16 cellular contexts compared by ENCODE assay signal in genomic region chr2:1781291-1782080, GRCh38. TPM values are rescaled to one million over a fixed set of nuclear protein-coding genes. Genes with fewer than 3 reads are reported as not detected.
DNase-seq lines count a peak whose midpoint lies in the region; ATAC-seq and TF ChIP-seq lines count a peak whose summit lies in the region.
"Had no signal": no experiment of that assay in that cellular context is flagged by ENCODE, and none has a peak within 500 bp of the region (broad histone marks: within the 10 kb centered on the region; RNA-seq: fewer than 3 reads in every experiment).

No MANE protein-coding gene starts in this region.

- no peak overlapping the region for H3K4me2 ChIP-seq in trophoblast cell (ENCODE audit: low read length)

- no peaks in the 10 kb centered on the region for H3K27me3 ChIP-seq in CD8-positive, alpha-beta T cell (ENCODE audit: insufficient read depth, low read length)
- H3K27me3 ChIP-seq in trophoblast cell (ENCODE audit: insufficient read depth, low read length): no peaks in the 10 kb centered on the region
- peaks cover 0 to 6% (median 0%) of the 10 kb centered on the region in 4 donors for H3K27me3 ChIP-seq in esophagus muscularis mucosa
- H3K27me3 ChIP-seq: ovary had no signal

- no peak overlapping the region for H3K18ac ChIP-seq in trophoblast cell (ENCODE audit: low read length)

- no peak overlapping the region for H2BK120ac ChIP-seq in trophoblast cell (ENCODE audit: insufficient read depth, low read length, poor library complexity)

- CTCF ChIA-PET in CD8-positive, alpha-beta T cell (lab: Charles Lee): no interaction called here

- H3K79me1 ChIP-seq in trophoblast cell (ENCODE audit: low read length): peaks cover 7% of the 10 kb centered on the region

- DNase-seq in CD8-positive, alpha-beta T cell: peak in 6 of 7 experiments; percentile 33 to 82 (median 52)
- DNase-seq in T follicular helper cell (ENCODE audit: low read depth) (peak; percentile 33), activated gamma-delta T cell treated with Interleukin-2 at 50 U/mL for 16 hours (peak; percentile 73), trophoblast cell (no peak), Ammon's horn (ENCODE audit: low spot score) (no peak), coronary artery (ENCODE audit: low spot score) (no peak), left colon (no peak), esophagus muscularis mucosa (ENCODE audit: extremely low spot score) (no peak)
- DNase-seq: C1 segment of cervical spinal cord, glutamatergic neuron, left lung, NCI-H2029 treated with DMSO at 0.1 percent for 48 hours, ovary, T1000 had no signal

- no peak overlapping the region for H3K27ac ChIP-seq in CD8-positive, alpha-beta T cell (ENCODE audit: low read depth, low read length)
- H3K27ac ChIP-seq in trophoblast cell (ENCODE audit: low read depth, low read length): no peak overlapping the region
- H3K27ac ChIP-seq in coronary artery: no peak overlapping the region
- no peak overlapping the region for H3K27ac ChIP-seq in esophagus muscularis mucosa (replicated peaks in 1 of 4)
- H3K27ac ChIP-seq: left lung, ovary had no signal

- no peak overlapping the region for H2AK5ac ChIP-seq in trophoblast cell (ENCODE audit: low read length)

- H3K36me3 Mint-ChIP-seq in CD8-positive, alpha-beta T cell: no peaks in the 10 kb centered on the region
- H3K36me3 Mint-ChIP-seq: IgD-negative memory B cell had no signal

- H4K8ac ChIP-seq in trophoblast cell (ENCODE audit: low read depth, low read length): no peak overlapping the region

- TF ChIP-seq POLR2A in esophagus muscularis mucosa (IDR thresholded peaks at IDR 0.05; ENCODE audit: low read depth): no peak

- no peak for TF ChIP-seq CTCF in CD8-positive, alpha-beta T cell (IDR thresholded peaks at IDR 0.05)
- TF ChIP-seq CTCF in coronary artery (IDR thresholded peaks at IDR 0.05) (no peak), esophagus muscularis mucosa (IDR thresholded peaks at IDR 0.05) (no peak)

- no peak overlapping the region for H3K4ac ChIP-seq in trophoblast cell (ENCODE audit: low read depth, low read length)

- peaks cover 2% of the 10 kb centered on the region for H3K4me1 Mint-ChIP-seq in CD8-positive, alpha-beta T cell (ENCODE audit: low read depth)
- H3K4me1 Mint-ChIP-seq: IgD-negative memory B cell had no signal

- peaks cover 2% of the 10 kb centered on the region for H3K79me2 ChIP-seq in trophoblast cell (ENCODE audit: control insufficient read depth, insufficient read depth, low read length, poor library complexity)

- no peak overlapping the region for H4K91ac ChIP-seq in trophoblast cell (ENCODE audit: low read depth, low read length)

- no peak overlapping the region for H2BK12ac ChIP-seq in trophoblast cell (ENCODE audit: low read length)

- no peaks in the 10 kb centered on the region for H3K4me1 ChIP-seq in CD8-positive, alpha-beta T cell (ENCODE audit: insufficient read depth, low read length)
- H3K4me1 ChIP-seq in trophoblast cell (ENCODE audit: control insufficient read depth in 1 of 2, insufficient read depth in 2 of 2, low read length in 2 of 2) (peaks cover 7 to 12% of the 10 kb centered on the region in 2 experiments), esophagus muscularis mucosa (no peaks in the 10 kb centered on the region)
- H3K4me1 ChIP-seq: left lung had no signal

- H3K27ac Mint-ChIP-seq in CD8-positive, alpha-beta T cell: no peak overlapping the region
- H3K27ac Mint-ChIP-seq: IgD-negative memory B cell had no signal

- peaks cover 18% of the 10 kb centered on the region for H3K27me3 Mint-ChIP-seq in CD8-positive, alpha-beta T cell (ENCODE audit: low read depth)

- H3K23ac ChIP-seq in trophoblast cell (ENCODE audit: low read length): no peak overlapping the region

- H3K36me3 ChIP-seq in CD8-positive, alpha-beta T cell (ENCODE audit: insufficient read depth, low read length): no peaks in the 10 kb centered on the region
- H3K36me3 ChIP-seq in trophoblast cell (ENCODE audit: control insufficient read depth in 1 of 2, insufficient read depth in 2 of 2, low read length in 2 of 2) (no peaks in the 10 kb centered on the region), esophagus muscularis mucosa (no peaks in the 10 kb centered on the region)
- H3K36me3 ChIP-seq: left lung, ovary had no signal

- POLR2A ChIA-PET in CD8-positive, alpha-beta T cell (lab: Charles Lee): no interaction called here

- H4K12ac ChIP-seq in trophoblast cell (ENCODE audit: low read depth, low read length): no peak overlapping the region

- peak overlapping the region; percentile 14 for H3K14ac ChIP-seq in trophoblast cell (ENCODE audit: low read length)

- H3K9me3 ChIP-seq in CD8-positive, alpha-beta T cell (ENCODE audit: low read length): no peaks in the 10 kb centered on the region
- H3K9me3 ChIP-seq in trophoblast cell (ENCODE audit: insufficient read depth, low read depth, low read length) (no peaks in the 10 kb centered on the region), esophagus muscularis mucosa (no peaks in the 10 kb centered on the region)
- H3K9me3 ChIP-seq: left lung, ovary had no signal

- WGBS in trophoblast cell (ENCODE audit: extremely low coverage, insufficient coverage, insufficient read length): no CpG with 5 or more reads among the region's 16 CpGs
- WGBS in esophagus muscularis mucosa: 92% methylated on average over 12 of the region's 16 CpGs

- H3K4me3 ChIP-seq in CD8-positive, alpha-beta T cell (ENCODE audit: low read depth, low read length): no peak overlapping the region
- H3K4me3 ChIP-seq in trophoblast cell (ENCODE audit: low read depth, low read length): no peak overlapping the region
- no peak overlapping the region for H3K4me3 ChIP-seq in coronary artery
- no peak overlapping the region for H3K4me3 ChIP-seq in esophagus muscularis mucosa
- H3K4me3 ChIP-seq: left lung, ovary had no signal

- H3K9me3 Mint-ChIP-seq in CD8-positive, alpha-beta T cell: no peaks in the 10 kb centered on the region
- H3K9me3 Mint-ChIP-seq: IgD-negative memory B cell had no signal

- no peak overlapping the region for H3K9ac ChIP-seq in trophoblast cell (ENCODE audit: low read length)

- no peak overlapping the region for H3K4me3 Mint-ChIP-seq in CD8-positive, alpha-beta T cell
- H3K4me3 Mint-ChIP-seq: IgD-negative memory B cell had no signal

- H2AFZ ChIP-seq in trophoblast cell (ENCODE audit: insufficient read depth, low read length, poor library complexity): no peak overlapping the region

- no peak for TF ChIP-seq EP300 in esophagus muscularis mucosa (IDR thresholded peaks at IDR 0.05)

- peak; percentile 76 for ATAC-seq in CD8-positive, alpha-beta T cell
- ATAC-seq in left colon: no peak
- ATAC-seq: left lung had no signal

- no peak overlapping the region for H2BK5ac ChIP-seq in trophoblast cell (ENCODE audit: low read depth, low read length, poor library complexity)

- intact Hi-C loops in CD8-positive, alpha-beta T cell (cut with DNase I, micrococcal nuclease): no loop called here
- intact Hi-C loops in left colon (cut with DNase I, micrococcal nuclease) (no loop called here), esophagus muscularis mucosa (cut with DNase I) (no loop called here)

RNA-seq across cellular contexts. Expression of gene PXDN, which starts 37.2 kb away (rescaled TPM):
- total RNA-seq in CD8-positive, alpha-beta T cell: 1 to 10 TPM in 1 of 2 experiments, under 1 TPM in 1; 0.76 to 1.4 TPM
- 194 and 203 TPM in 2 replicates for polyA plus RNA-seq in trophoblast cell (2013)
- 10 to 100 TPM; 11.6 to 13.3 TPM for total RNA-seq in left colon
- 10 to 100 TPM; 19.9 to 81.6 (median 50.1) TPM for total RNA-seq in esophagus muscularis mucosa
- total RNA-seq: OCI-LY7 had no signal

Comparison
In these comparisons a context has a peak if more than half of its experiments do, and no peak if none do; other contexts are left out.
1. DNase-seq: peak in CD8-positive, alpha-beta T cell (6 of 7), T follicular helper cell (single experiment) and activated gamma-delta T cell treated with Interleukin-2 at 50 U/mL for 16 hours (single experiment); none in trophoblast cell (0 of 2), Ammon's horn (single experiment), coronary artery (single experiment), left colon (0 of 2) and esophagus muscularis mucosa (single experiment).
2. RNA of gene PXDN, which starts 37.2 kb away (total RNA-seq): 19.9 to 81.6 TPM in esophagus muscularis mucosa and 11.6 to 13.3 TPM in left colon; 0.76 to 1.4 TPM in CD8-positive, alpha-beta T cell; every median in the first group is over 4 times any median in the second.